In the genomic region with DNA sequence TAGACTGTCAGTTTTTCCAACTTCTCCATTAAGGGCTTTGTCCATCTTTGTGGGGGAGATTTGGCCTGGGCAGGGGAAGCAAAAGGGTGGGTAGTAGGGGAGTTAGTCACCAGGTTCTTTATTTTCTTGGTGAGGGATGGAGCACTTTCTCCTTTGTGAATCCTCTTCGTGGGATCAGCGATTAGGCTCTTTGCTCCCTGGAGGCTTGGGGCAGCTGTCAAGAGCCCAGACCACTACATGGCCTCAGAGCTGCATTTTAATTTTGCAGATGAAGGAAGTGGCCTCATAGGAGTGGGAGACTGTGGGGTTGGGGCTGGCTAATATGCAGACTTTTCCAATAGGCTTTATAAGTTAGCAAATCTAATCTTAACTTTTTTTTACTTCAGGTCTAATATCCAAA, we compare ENCODE assay signal across 28 cellular contexts.
"Had no signal": no experiment of that assay in that cellular context is flagged by ENCODE, and none has a peak within 500 bp of the region (broad histone marks: within the 10 kb centered on the region; RNA-seq: fewer than 3 reads in every experiment).

No MANE protein-coding gene starts in this region.

- H3K27ac Mint-ChIP-seq: natural killer cell treated with Interleukin-12 subunit alpha and Interleukin-12 subunit beta and Interleukin-15 and Interleukin-18, amount 100 ng/mL, for 72 hours; nephron progenitor cell; progenitor cell of endocrine pancreas; stimulated activated effector memory CD8-positive, alpha-beta T cell treated with anti-CD3 and anti-CD28 coated beads, Interleukin-12 subunit alpha, Interleukin-12 subunit beta, amount 100 ng/mL, for 72 hours; stimulated activated naive B cell treated with anti-CD40 and anti-IgM and Interleukin-4, amounts not matched to agents 10 μg/mL and 1 μg/mL and 100 μg/mL, for 72 hours; stimulated activated naive CD8-positive, alpha-beta T cell treated with anti-CD3 and anti-CD28 coated beads, Interleukin-15, Interleukin-2, amounts not matched to agents 100 ng/mL and 50 ng/mL, for 24 hours had no signal

- H3K27me3 Mint-ChIP-seq: natural killer cell treated with Interleukin-12 subunit alpha and Interleukin-12 subunit beta and Interleukin-15 and Interleukin-18, amount 100 ng/mL, for 72 hours; progenitor cell of endocrine pancreas; stimulated activated naive B cell treated with anti-CD40 and anti-IgM and Interleukin-4, amounts not matched to agents 10 μg/mL and 1 μg/mL and 100 μg/mL, for 72 hours; stimulated activated naive CD8-positive, alpha-beta T cell treated with anti-CD3 and anti-CD28 coated beads, Interleukin-15, Interleukin-2, amounts not matched to agents 100 ng/mL and 50 ng/mL, for 24 hours had no signal

- H3K36me3 Mint-ChIP-seq: natural killer cell treated with Interleukin-12 subunit alpha and Interleukin-12 subunit beta and Interleukin-15 and Interleukin-18, amount 100 ng/mL, for 72 hours; stimulated activated effector memory CD8-positive, alpha-beta T cell treated with anti-CD3 and anti-CD28 coated beads, Interleukin-12 subunit alpha, Interleukin-12 subunit beta, amount 100 ng/mL, for 72 hours; stimulated activated naive B cell treated with anti-CD40 and anti-IgM and Interleukin-4, amounts not matched to agents 10 μg/mL and 1 μg/mL and 100 μg/mL, for 72 hours had no signal

- H3K27ac ChIP-seq: ovary, parathyroid adenoma, psoas muscle, right lobe of liver, sigmoid colon, stomach, thoracic aorta, thyroid gland, tibial nerve, upper lobe of left lung, vagina had no signal

- H3K9me3 Mint-ChIP-seq: neural crest cell had no signal

- H2AFZ ChIP-seq: parathyroid adenoma had no signal

- DNase-seq: nephron progenitor cell; occipital lobe; ovary; posterior cingulate gyrus; psoas muscle; right cardiac atrium; right lobe of liver; sigmoid colon; small intestine; stimulated activated CD4-positive, alpha-beta T cell treated with anti-CD3 and anti-CD28 coated beads, Interleukin-15, amount 100 ng/mL, for 24 hours; stimulated activated CD4-positive, alpha-beta T cell treated with anti-CD3 and anti-CD28 coated beads, Interleukin-2, amount 100 ng/mL, for 24 hours; stimulated activated CD4-positive, alpha-beta T cell treated with anti-CD3 and anti-CD28 coated beads, Interleukin-2, amount 100 ng/mL, for 48 hours; stimulated activated CD4-positive, alpha-beta T cell treated with anti-CD3 and anti-CD28 coated beads, Interleukin-4, amount 100 ng/mL, for 24 hours; stimulated activated naive B cell treated with anti-CD40 and anti-IgM and Interleukin-4, amounts not matched to agents 10 μg/mL and 1 μg/mL and 100 μg/mL, for 72 hours; stimulated activated naive CD4-positive, alpha-beta T cell treated with Interleukin-2 at 50 U/mL for 16 hours; stomach; thyroid gland; trophoblast cell; upper lobe of left lung had no signal

- H3K27me3 ChIP-seq: ovary, right lobe of liver, sigmoid colon, stomach, thyroid gland, tibial nerve, upper lobe of left lung, vagina had no signal

- H3K36me3 ChIP-seq: ovary, right lobe of liver, sigmoid colon, stomach, thoracic aorta, thyroid gland, tibial nerve, upper lobe of left lung, vagina had no signal

- H3K4me1 Mint-ChIP-seq: nephron progenitor cell; neural crest cell; stimulated activated effector memory CD8-positive, alpha-beta T cell treated with anti-CD3 and anti-CD28 coated beads, Interleukin-12 subunit alpha, Interleukin-12 subunit beta, amount 100 ng/mL, for 72 hours; stimulated activated naive B cell treated with anti-CD40 and anti-IgM and Interleukin-4, amounts not matched to agents 10 μg/mL and 1 μg/mL and 100 μg/mL, for 72 hours had no signal

- H3K4me3 Mint-ChIP-seq: natural killer cell treated with Interleukin-12 subunit alpha and Interleukin-12 subunit beta and Interleukin-15 and Interleukin-18, amount 100 ng/mL, for 72 hours; nephron progenitor cell; neural crest cell; stimulated activated effector memory CD8-positive, alpha-beta T cell treated with anti-CD3 and anti-CD28 coated beads, Interleukin-12 subunit alpha, Interleukin-12 subunit beta, amount 100 ng/mL, for 72 hours; stimulated activated naive B cell treated with anti-CD40 and anti-IgM and Interleukin-4, amounts not matched to agents 10 μg/mL and 1 μg/mL and 100 μg/mL, for 72 hours; stimulated activated naive CD8-positive, alpha-beta T cell treated with anti-CD3 and anti-CD28 coated beads, Interleukin-15, Interleukin-2, amounts not matched to agents 100 ng/mL and 50 ng/mL, for 24 hours had no signal

- H3K4me3 ChIP-seq: ovary, psoas muscle, right lobe of liver, sigmoid colon, stomach, thoracic aorta, thyroid gland, tibial nerve, upper lobe of left lung, vagina had no signal

- H3K9ac ChIP-seq: parathyroid adenoma had no signal

- H3K79me2 ChIP-seq: parathyroid adenoma had no signal

- H3K4me1 ChIP-seq: parathyroid adenoma, psoas muscle, right lobe of liver, sigmoid colon, stomach, thyroid gland, tibial nerve, upper lobe of left lung, vagina had no signal

- H3K9me3 ChIP-seq: ovary, psoas muscle, right lobe of liver, sigmoid colon, stomach, thoracic aorta, thyroid gland, tibial nerve, upper lobe of left lung, vagina had no signal
